In the genomic region with DNA sequence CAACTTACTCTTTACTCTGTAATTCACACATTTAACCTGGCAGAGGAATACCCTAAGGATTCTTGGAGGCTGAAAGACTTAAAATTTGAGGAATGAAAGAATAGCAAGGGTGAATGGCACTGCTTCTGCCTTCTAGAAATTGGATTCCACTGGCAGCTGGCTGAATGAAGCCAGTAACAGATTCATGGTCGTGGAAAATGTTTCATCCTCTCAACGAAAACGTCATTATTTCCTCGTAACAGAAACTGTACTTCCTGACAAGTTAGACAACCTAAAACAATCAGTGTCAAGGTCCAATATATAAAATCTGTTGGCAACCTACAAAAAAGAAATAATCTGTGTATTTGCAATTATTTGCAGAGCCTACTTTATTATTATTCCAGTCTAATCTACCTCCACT, we compare ENCODE assay signal across 19 cellular contexts. TPM values are rescaled to one million over a fixed set of nuclear protein-coding genes. Genes with fewer than 3 reads are reported as not detected.
DNase-seq lines count a peak whose midpoint lies in the region; ATAC-seq, FAIRE-seq and TF ChIP-seq lines count a peak whose summit lies in the region.
"Had no signal": no experiment of that assay in that cellular context is flagged by ENCODE, and none has a peak within 500 bp of the region (broad histone marks: within the 10 kb centered on the region; RNA-seq: fewer than 3 reads in every experiment).

No MANE protein-coding gene starts in this region.

- H3K27ac ChIP-seq in GM23248 (peak overlapping the region; percentile 71), mesenchymal stem cell (ENCODE audit: low read length, poor library complexity, severe bottlenecking) (no peak overlapping the region), small intestine (ENCODE audit: low read depth in 1 of 2, low read length in 1 of 2) (no peak overlapping the region)
- H3K27ac ChIP-seq: HL-60 had no signal

- ATAC-seq in sciatic nerve = peak; percentile 23
- no peak for ATAC-seq in HG03565 (IDR thresholded peaks at IDR 0.05; ENCODE audit: unreplicated experiment)
- ATAC-seq: Panc1, Right ventricle myocardium inferior had no signal

- no peak overlapping the region for H2BK12ac ChIP-seq in mesenchymal stem cell (ENCODE audit: low read length in 2 of 2)

- 17 to 20% methylated on average over 4 of the region's 4 CpGs for WGBS in GM23248 (ENCODE audit: low coverage in 1 of 2, low lambda C conversion rate in 2 of 2, missing lambda C conversion rate in 2 of 2), 2 experiments
- WGBS in mesenchymal stem cell = 96% methylated on average over 4 of the region's 4 CpGs
- 49 to 70% (median 66%) methylated on average over 4 of the region's 4 CpGs for WGBS in small intestine, 3 donors

- no peak overlapping the region for H3K18ac ChIP-seq in mesenchymal stem cell (ENCODE audit: low read depth in 1 of 2, low read length in 2 of 2)

- H3K4ac ChIP-seq in mesenchymal stem cell (ENCODE audit: low read depth in 1 of 2, low read length in 2 of 2) = no peak overlapping the region

- intact Hi-C loops in sciatic nerve (cut with DNase I) = no loop called here

- peaks cover 53% of the 10 kb centered on the region for H3F3A ChIP-seq in GM23248 (ENCODE audit: insufficient read depth)

- no peaks in the 10 kb centered on the region for H4K20me1 ChIP-seq in GM23248 (ENCODE audit: insufficient read depth)

- no peak for TF ChIP-seq CTCF in GM10266 (IDR thresholded peaks at IDR 0.05; ENCODE audit: control insufficient read depth, insufficient read depth, low read depth, missing control alignments)

- H3K79me1 ChIP-seq in mesenchymal stem cell (replicated peaks; ENCODE audit: low read length, poor library complexity, severe bottlenecking) = peaks cover 13% of the 10 kb centered on the region

- no peak overlapping the region for H3K14ac ChIP-seq in mesenchymal stem cell (ENCODE audit: low read length in 2 of 2)

- H2BK15ac ChIP-seq in mesenchymal stem cell (ENCODE audit: low read depth, poor library complexity, severe bottlenecking) = no peak overlapping the region

- no peak overlapping the region for H2BK5ac ChIP-seq in mesenchymal stem cell (ENCODE audit: low read depth, low read length, poor library complexity, severe bottlenecking)

- peaks cover 92% of the 10 kb centered on the region for H3K79me2 ChIP-seq in GM23248 (ENCODE audit: insufficient read depth)

- in situ Hi-C loops in GM23248 (cut with MboI) = no loop called here

- H4K91ac ChIP-seq in mesenchymal stem cell (ENCODE audit: low read length) = no peak overlapping the region

- H2AK5ac ChIP-seq in mesenchymal stem cell (ENCODE audit: low read length, severe bottlenecking) = no peak overlapping the region

- H2AFZ ChIP-seq in GM23248 (peak overlapping the region; percentile 52), mesenchymal stem cell (ENCODE audit: low read depth, low read length) (no peak overlapping the region)

- H3K9ac ChIP-seq in GM23248 (peak overlapping the region; percentile 20; the same call in 1 of the 2 replicates), mesenchymal stem cell (ENCODE audit: low read length) (peak overlapping the region; percentile 83)

- DNase-seq in GM23248 = peak; percentile 45
- DNase-seq in dermis blood vessel endothelial cell = peak; percentile 53
- DNase-seq in mesenchymal stem cell = no peak
- no peak for DNase-seq in sciatic nerve (ENCODE audit: low spot score)
- no peak for DNase-seq in GM10266 (ENCODE audit: extremely low spot score)
- DNase-seq in small intestine = no peak
- DNase-seq in HuH-7.5 (ENCODE audit: low spot score) = no peak
- DNase-seq: AML-193, DMS79, KBM-7, NCI-H1092 treated with DMSO at 0.1 percent for 48 hours, NCI-H1694, NCI-H510A had no signal

- H3K36me3 ChIP-seq in GM23248 (ENCODE audit: low read depth) (no peaks in the 10 kb centered on the region), mesenchymal stem cell (ENCODE audit: control insufficient read depth in 1 of 2, insufficient read depth in 2 of 2, low read depth in 1 of 2, low read length in 2 of 2) (peaks cover 0 to 13% of the 10 kb centered on the region in 2 experiments), small intestine (ENCODE audit: control insufficient read depth in 2 of 2, insufficient read depth in 2 of 2, low read length in 2 of 2) (no peaks in the 10 kb centered on the region)

- H3K4me3 ChIP-seq in GM23248 = peak overlapping the region; percentile 48
- peak overlapping the region in 1 of 2 experiments; percentile 31 for H3K4me3 ChIP-seq in mesenchymal stem cell (ENCODE audit: insufficient read depth in 1 of 2, low read depth in 1 of 2, low read length in 2 of 2)
- no peak overlapping the region for H3K4me3 ChIP-seq in small intestine (ENCODE audit: low read depth in 1 of 2, low read length in 2 of 2)

- peaks cover 54% of the 10 kb centered on the region for H3K4me1 ChIP-seq in GM23248 (ENCODE audit: insufficient read depth)
- H3K4me1 ChIP-seq in mesenchymal stem cell (ENCODE audit: control insufficient read depth, insufficient read depth, low read depth, low read length) = peaks cover 5% of the 10 kb centered on the region
- H3K4me1 ChIP-seq in small intestine (ENCODE audit: control insufficient read depth in 2 of 2, insufficient read depth in 1 of 2, low read depth in 1 of 2, low read length in 1 of 2) = no peaks in the 10 kb centered on the region

- FAIRE-seq in small intestine (lab: Jason Lieb, UNC) = no peak
- FAIRE-seq: GM12892, GM19239 had no signal

- H3K23ac ChIP-seq in mesenchymal stem cell (ENCODE audit: low read length in 2 of 2) = no peak overlapping the region

- H3K27me3 ChIP-seq in GM23248 (replicated peaks; ENCODE audit: insufficient read depth) (no peaks in the 10 kb centered on the region), mesenchymal stem cell (ENCODE audit: control insufficient read depth in 1 of 2, insufficient read depth in 1 of 2, low read length in 2 of 2) (no peaks in the 10 kb centered on the region), small intestine (ENCODE audit: control insufficient read depth in 2 of 2, insufficient read depth in 2 of 2, low read length in 2 of 2) (peaks cover 0 to 3% of the 10 kb centered on the region in 2 donors)

- H3K9me3 ChIP-seq in GM23248 (ENCODE audit: low read depth) = no peaks in the 10 kb centered on the region
- H3K9me3 ChIP-seq in mesenchymal stem cell (ENCODE audit: control insufficient read depth, low read length) = no peaks in the 10 kb centered on the region
- H3K9me3 ChIP-seq in small intestine (ENCODE audit: control insufficient read depth, low read depth) = no peaks in the 10 kb centered on the region

- no peak overlapping the region for H2BK120ac ChIP-seq in mesenchymal stem cell (ENCODE audit: low read depth, low read length)

- H3K9me2 ChIP-seq in GM23248 (ENCODE audit: insufficient read depth) = no peaks in the 10 kb centered on the region

- H4K8ac ChIP-seq in mesenchymal stem cell (ENCODE audit: low read length) = no peak overlapping the region

- H3K4me2 ChIP-seq in GM23248 (ENCODE audit: unreplicated experiment) (peak overlapping the region; percentile 67), mesenchymal stem cell (ENCODE audit: low read length, poor library complexity, severe bottlenecking) (no peak overlapping the region)

RNA-seq across cellular contexts. Expression of a gene that starts 39.7 kb away (rescaled TPM):
- total RNA-seq in GM23248 (2014; rRNA removed; shearing (Covaris generic)) = 18.5 and 18.6 TPM in 2 replicates
- polyA plus RNA-seq in GM23248 (2016; fragmentation: Nextera tagmentation; extraction: Ambion mirVana) (13.8 and 15.1 TPM in 2 replicates), small intestine (1 to 10 TPM in 1 of 3 donors, under 1 TPM in 1, not detected in 1; 0.81 to 1.3 TPM)
- total RNA-seq in dermis blood vessel endothelial cell (8.6 and 12.1 TPM in 2 replicates), sciatic nerve (196 TPM)
- polyA plus RNA-seq in mesenchymal stem cell (2013, experiment 1 of 2) = 7.0 TPM
- polyA plus RNA-seq in mesenchymal stem cell (2013, experiment 2 of 2) = 6.8 TPM

Comparison
In these comparisons a context has a peak if more than half of its experiments do, and no peak if none do; other contexts are left out.
1. DNase-seq: peak in GM23248 (single experiment) and dermis blood vessel endothelial cell (single experiment); none in mesenchymal stem cell (single experiment), sciatic nerve (single experiment), GM10266 (single experiment), small intestine (single experiment) and HuH-7.5 (single experiment).
2. RNA of a gene that starts 39.7 kb away (total RNA-seq): 196 TPM in sciatic nerve (single experiment); 18.5 to 18.6 TPM in GM23248 and 8.6 to 12.1 TPM in dermis blood vessel endothelial cell; every median in the first group is over 10 times any median in the second.